Comparison of ENCODE assay signal across 8 cellular contexts in genomic region chr11:3841426-3842304, GRCh38. TPM values are rescaled to one million over a fixed set of nuclear protein-coding genes. Genes with fewer than 3 reads are reported as not detected.
DNase-seq lines count a peak whose midpoint lies in the region; ATAC-seq and TF ChIP-seq lines count a peak whose summit lies in the region.

No MANE protein-coding gene starts in this region.

- peak; percentile 84 for DNase-seq in NCI-H146 (lab: John Stamatoyannopoulos, UW)
- DNase-seq in skeletal muscle cell (ENCODE audit: low read depth): peak; percentile 57

- no peaks in the 10 kb centered on the region for H3K27me3 Mint-ChIP-seq in T-helper 1 cell treated with Interleukin-12 subunit alpha and Interleukin-12 subunit beta and Interleukin-4 antibody, amounts not matched to agents 30 μg/mL and 1 μg/mL, for 36 hours (ENCODE audit: low read depth)
- peaks cover 7% of the 10 kb centered on the region for H3K27me3 Mint-ChIP-seq in brain

- H3K27me3 ChIP-seq in ACC112 (ENCODE audit: insufficient read depth, low read length) (no peaks in the 10 kb centered on the region), iPS-18a (ENCODE audit: control insufficient read depth, insufficient read depth, low read length) (peaks cover 5% of the 10 kb centered on the region)

- peak overlapping the region; percentile 96 for H3K27ac Mint-ChIP-seq in T-helper 1 cell treated with Interleukin-12 subunit alpha and Interleukin-12 subunit beta and Interleukin-4 antibody, amounts not matched to agents 30 μg/mL and 1 μg/mL, for 36 hours
- H3K27ac Mint-ChIP-seq in brain: peak overlapping the region in 4 of 5 experiments; percentile 89 to 94 (median 90)

- ATAC-seq in GM18502 (IDR thresholded peaks at IDR 0.05; ENCODE audit: poor library complexity, unreplicated experiment) (peak; percentile 63), HG02885 (IDR thresholded peaks at IDR 0.05; ENCODE audit: poor library complexity, unreplicated experiment) (peak; percentile 58)

- H3K4me1 ChIP-seq in ACC112 (ENCODE audit: control insufficient read depth, insufficient read depth, low read length, unreplicated experiment): peaks cover 27% of the 10 kb centered on the region
- peaks cover 7% of the 10 kb centered on the region for H3K4me1 ChIP-seq in iPS-18a (ENCODE audit: control insufficient read depth, low read depth, low read length)

- H3K4me3 Mint-ChIP-seq in T-helper 1 cell treated with Interleukin-12 subunit alpha and Interleukin-12 subunit beta and Interleukin-4 antibody, amounts not matched to agents 30 μg/mL and 1 μg/mL, for 36 hours: peak overlapping the region; percentile 81
- H3K4me3 Mint-ChIP-seq in brain: peak overlapping the region; percentile 84 to 87 (median 84)

- H3K9ac ChIP-seq in iPS-18a (ENCODE audit: low read length): peak overlapping the region; percentile 42

- peaks cover 21% of the 10 kb centered on the region for H3K36me3 Mint-ChIP-seq in T-helper 1 cell treated with Interleukin-12 subunit alpha and Interleukin-12 subunit beta and Interleukin-4 antibody, amounts not matched to agents 30 μg/mL and 1 μg/mL, for 36 hours (ENCODE audit: low read depth)
- no peaks in the 10 kb centered on the region for H3K36me3 Mint-ChIP-seq in brain

- peak overlapping the region; percentile 64 for H2AFZ ChIP-seq in ACC112 (ENCODE audit: low read length, unreplicated experiment)

- H3K79me2 ChIP-seq in ACC112 (ENCODE audit: control insufficient read depth, insufficient read depth, low read length, unreplicated experiment): peaks cover 39% of the 10 kb centered on the region

- H3K4me3 ChIP-seq in ACC112 (ENCODE audit: low read depth, low read length) (peak overlapping the region; percentile 91), iPS-18a (ENCODE audit: low read length) (peak overlapping the region; percentile 77), skeletal muscle cell (ENCODE audit: low read depth, low read length) (peak overlapping the region; percentile 75)

- H3K36me3 ChIP-seq in ACC112 (ENCODE audit: insufficient read depth, low read length) (no peaks in the 10 kb centered on the region), iPS-18a (ENCODE audit: control insufficient read depth, low read depth, low read length) (no peaks in the 10 kb centered on the region)

- H3K9me3 Mint-ChIP-seq in T-helper 1 cell treated with Interleukin-12 subunit alpha and Interleukin-12 subunit beta and Interleukin-4 antibody, amounts not matched to agents 30 μg/mL and 1 μg/mL, for 36 hours: no peaks in the 10 kb centered on the region
- H3K9me3 Mint-ChIP-seq in brain: no peaks in the 10 kb centered on the region

- no peaks in the 10 kb centered on the region for H3K9me3 ChIP-seq in iPS-18a (ENCODE audit: control insufficient read depth, low read depth, low read length)

- H3K27ac ChIP-seq in ACC112 (ENCODE audit: low read depth, low read length): peak overlapping the region; percentile 82
- H3K27ac ChIP-seq in iPS-18a (ENCODE audit: low read length): no peak overlapping the region

- H3K4me1 Mint-ChIP-seq in T-helper 1 cell treated with Interleukin-12 subunit alpha and Interleukin-12 subunit beta and Interleukin-4 antibody, amounts not matched to agents 30 μg/mL and 1 μg/mL, for 36 hours (ENCODE audit: low read depth): peaks cover 51% of the 10 kb centered on the region
- peaks cover 26% of the 10 kb centered on the region for H3K4me1 Mint-ChIP-seq in brain

- peak; percentile 83 to 90 for TF ChIP-seq CTCF in brain (conservative IDR thresholded peaks at IDR 0.05)

RNA-seq across cellular contexts. Expression of gene RHOG, which starts 0.9 kb away (rescaled TPM):
- 84.3 TPM for polyA plus RNA-seq in brain (ENCODE audit: insufficient read depth, low read depth, low replicate concordance)

RNA-seq across cellular contexts. Expression of gene STIM1, which starts 13.8 kb away (rescaled TPM):
- 34.4 TPM for polyA plus RNA-seq in brain (ENCODE audit: insufficient read depth, low read depth, low replicate concordance)

RNA-seq across cellular contexts. Expression of gene PGAP2, which starts 33.3 kb away (rescaled TPM):
- 16.0 TPM for polyA plus RNA-seq in brain (ENCODE audit: insufficient read depth, low read depth, low replicate concordance)

RNA-seq across cellular contexts. Expression of gene NUP98, which starts 44.3 kb away (rescaled TPM):
- polyA plus RNA-seq in brain (ENCODE audit: insufficient read depth, low read depth, low replicate concordance): 28.6 TPM
